ENCODE assay signal across 8 cellular contexts in the genomic region with DNA sequence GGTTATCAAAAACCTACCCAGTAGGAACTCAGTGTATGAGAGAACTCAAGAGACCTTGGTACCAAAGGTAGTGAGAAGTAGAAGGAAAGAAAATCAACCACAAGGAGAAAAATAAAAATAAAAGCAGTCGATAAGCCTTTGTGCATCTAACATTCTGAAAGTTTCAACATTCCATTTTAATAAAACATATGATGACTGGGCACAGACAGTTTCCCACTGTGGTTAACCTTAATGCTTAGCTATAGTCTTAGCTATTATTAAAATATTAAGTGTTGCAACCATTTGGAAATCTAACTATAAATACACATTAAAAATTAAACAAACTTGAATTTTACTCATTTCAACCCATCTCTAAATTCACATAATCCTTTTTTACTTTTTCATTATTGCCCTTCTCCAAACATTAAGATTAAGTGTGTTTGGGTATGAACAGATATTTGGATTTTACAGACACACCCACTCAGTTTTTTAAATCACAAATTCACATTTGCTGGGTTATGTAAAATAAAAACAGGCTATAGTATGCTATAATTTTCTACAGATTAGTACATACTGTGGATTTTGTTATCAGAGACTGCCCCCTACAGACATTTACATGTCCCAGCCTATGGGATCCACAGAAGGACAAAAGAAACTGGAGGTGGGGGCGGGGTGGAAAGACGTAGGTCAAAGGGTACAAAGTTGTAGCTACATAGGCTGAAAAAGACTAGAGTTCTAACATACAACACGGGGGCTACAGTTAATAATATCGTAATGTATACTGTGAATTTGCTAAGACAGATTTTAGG. TPM values are rescaled to one million over a fixed set of nuclear protein-coding genes. Genes with fewer than 3 reads are reported as not detected.
DNase-seq lines count a peak whose midpoint lies in the region; ATAC-seq and TF ChIP-seq lines count a peak whose summit lies in the region.

No MANE protein-coding gene starts in this region.

- H3K27ac Mint-ChIP-seq in activated CD4-positive, alpha-beta T cell treated with anti-CD3 and anti-CD28 coated beads for 36 hours, result no peak overlapping the region
- H3K27ac Mint-ChIP-seq in brain, result peak overlapping the region in 1 of 5 experiments; percentile 5
- H3K27ac Mint-ChIP-seq in natural killer cell treated with Interleukin-12 subunit alpha and Interleukin-12 subunit beta and Interleukin-15 and Interleukin-18, amount 100 ng/mL, for 72 hours, result peak overlapping the region in 1 of 2 donors; percentile 5
- H3K27ac Mint-ChIP-seq in activated naive CD8-positive, alpha-beta T cell treated with anti-CD3 and anti-CD28 coated beads for 36 hours, result no peak overlapping the region

- ATAC-seq in activated CD4-positive, alpha-beta T cell treated with anti-CD3 and anti-CD28 coated beads for 36 hours, result peak; percentile 86
- peak; percentile 66 to 78 for ATAC-seq in natural killer cell treated with Interleukin-12 subunit alpha and Interleukin-12 subunit beta and Interleukin-15 and Interleukin-18, amount 100 ng/mL, for 72 hours

- DNase-seq in activated CD4-positive, alpha-beta T cell treated with anti-CD3 and anti-CD28 coated beads for 36 hours, result peak; percentile 40
- DNase-seq in activated CD4-positive, alpha-beta T cell treated with anti-CD3 and anti-CD28 coated beads for 1 hour, result no peak
- DNase-seq in NCI-H226, result peak; percentile 8
- no peak for DNase-seq in natural killer cell treated with Interleukin-12 subunit alpha and Interleukin-12 subunit beta and Interleukin-15 and Interleukin-18, amount 100 ng/mL, for 72 hours (ENCODE audit: low spot score)
- DNase-seq in activated CD8-positive, alpha-beta memory T cell treated with anti-CD3 and anti-CD28 coated beads for 24 hours, result no peak
- no peak for DNase-seq in activated effector memory CD4-positive, alpha-beta T cell treated with Interleukin-2 at 50 U/mL for 16 hours
- no peak for DNase-seq in activated naive CD8-positive, alpha-beta T cell treated with anti-CD3 and anti-CD28 coated beads for 36 hours

- POLR2A ChIA-PET in activated CD4-positive, alpha-beta T cell treated with anti-CD3 and anti-CD28 coated beads for 36 hours (lab: Charles Lee), result no interaction called here

- CTCF ChIA-PET in activated CD4-positive, alpha-beta T cell treated with anti-CD3 and anti-CD28 coated beads for 36 hours (lab: Charles Lee), result interaction anchor here (1.1 to 1.9 kb wide), 4 partner anchors 9 to 594 kb away, joined by 3 to 7 read pairs (median 4); no protein-coding TSS in a partner anchor

- H3K36me3 Mint-ChIP-seq in activated CD4-positive, alpha-beta T cell treated with anti-CD3 and anti-CD28 coated beads for 36 hours (ENCODE audit: low read depth), result peaks cover 12% of the 10 kb centered on the region
- H3K36me3 Mint-ChIP-seq in brain, result peaks cover 25% of the 10 kb centered on the region
- peaks cover 21% of the 10 kb centered on the region for H3K36me3 Mint-ChIP-seq in natural killer cell treated with Interleukin-12 subunit alpha and Interleukin-12 subunit beta and Interleukin-15 and Interleukin-18, amount 100 ng/mL, for 72 hours
- peaks cover 16% of the 10 kb centered on the region for H3K36me3 Mint-ChIP-seq in activated naive CD8-positive, alpha-beta T cell treated with anti-CD3 and anti-CD28 coated beads for 36 hours

- intact Hi-C loops in activated CD4-positive, alpha-beta T cell treated with anti-CD3 and anti-CD28 coated beads for 36 hours (cut with DNase I, micrococcal nuclease), result loop anchor here (1.0 to 5.0 kb wide), 2 partner anchors 596 to 597 kb away; no protein-coding TSS in a partner anchor

- H3K27me3 Mint-ChIP-seq in activated CD4-positive, alpha-beta T cell treated with anti-CD3 and anti-CD28 coated beads for 36 hours, result no peaks in the 10 kb centered on the region
- no peaks in the 10 kb centered on the region for H3K27me3 Mint-ChIP-seq in brain
- H3K27me3 Mint-ChIP-seq in natural killer cell treated with Interleukin-12 subunit alpha and Interleukin-12 subunit beta and Interleukin-15 and Interleukin-18, amount 100 ng/mL, for 72 hours, result no peaks in the 10 kb centered on the region
- H3K27me3 Mint-ChIP-seq in activated naive CD8-positive, alpha-beta T cell treated with anti-CD3 and anti-CD28 coated beads for 36 hours, result no peaks in the 10 kb centered on the region

- no peaks in the 10 kb centered on the region for H3K9me3 Mint-ChIP-seq in activated CD4-positive, alpha-beta T cell treated with anti-CD3 and anti-CD28 coated beads for 36 hours (ENCODE audit: low read depth)
- no peaks in the 10 kb centered on the region for H3K9me3 Mint-ChIP-seq in brain
- no peaks in the 10 kb centered on the region for H3K9me3 Mint-ChIP-seq in natural killer cell treated with Interleukin-12 subunit alpha and Interleukin-12 subunit beta and Interleukin-15 and Interleukin-18, amount 100 ng/mL, for 72 hours
- H3K9me3 Mint-ChIP-seq in activated naive CD8-positive, alpha-beta T cell treated with anti-CD3 and anti-CD28 coated beads for 36 hours, result no peaks in the 10 kb centered on the region

- no peak overlapping the region for H3K4me3 Mint-ChIP-seq in activated CD4-positive, alpha-beta T cell treated with anti-CD3 and anti-CD28 coated beads for 36 hours
- no peak overlapping the region for H3K4me3 Mint-ChIP-seq in brain
- no peak overlapping the region for H3K4me3 Mint-ChIP-seq in natural killer cell treated with Interleukin-12 subunit alpha and Interleukin-12 subunit beta and Interleukin-15 and Interleukin-18, amount 100 ng/mL, for 72 hours
- H3K4me3 Mint-ChIP-seq in activated naive CD8-positive, alpha-beta T cell treated with anti-CD3 and anti-CD28 coated beads for 36 hours, result no peak overlapping the region

- no peaks in the 10 kb centered on the region for H3K4me1 Mint-ChIP-seq in activated CD4-positive, alpha-beta T cell treated with anti-CD3 and anti-CD28 coated beads for 36 hours
- no peaks in the 10 kb centered on the region for H3K4me1 Mint-ChIP-seq in brain
- peaks cover 0 to 3% of the 10 kb centered on the region in 2 donors for H3K4me1 Mint-ChIP-seq in natural killer cell treated with Interleukin-12 subunit alpha and Interleukin-12 subunit beta and Interleukin-15 and Interleukin-18, amount 100 ng/mL, for 72 hours (ENCODE audit: low read depth in 2 of 2)
- H3K4me1 Mint-ChIP-seq in activated naive CD8-positive, alpha-beta T cell treated with anti-CD3 and anti-CD28 coated beads for 36 hours, result peaks cover 2% of the 10 kb centered on the region

- TF ChIP-seq CTCF in brain (conservative IDR thresholded peaks at IDR 0.05), result peak; percentile 33 to 34

RNA-seq across cellular contexts. Expression of a gene that starts 32.8 kb away (rescaled TPM):
- total RNA-seq in activated CD4-positive, alpha-beta T cell treated with anti-CD3 and anti-CD28 coated beads for 36 hours, result 10 to 100 TPM; 19.2 to 25.0 TPM
- polyA plus RNA-seq in brain (ENCODE audit: insufficient read depth, low read depth, low replicate concordance), result 5.9 TPM
- total RNA-seq in natural killer cell treated with Interleukin-12 subunit alpha and Interleukin-12 subunit beta and Interleukin-15 and Interleukin-18, amount 100 ng/mL, for 72 hours, result 10 to 100 TPM; 17.6 to 25.4 TPM
- 10 to 100 TPM; 18.2 to 19.1 TPM for total RNA-seq in activated naive CD8-positive, alpha-beta T cell treated with anti-CD3 and anti-CD28 coated beads for 36 hours

Comparison
In these comparisons a context has a peak if more than half of its experiments do, and no peak if none do; other contexts are left out.
1. DNase-seq: peak in activated CD4-positive, alpha-beta T cell treated with anti-CD3 and anti-CD28 coated beads for 36 hours (single experiment) and NCI-H226 (single experiment); none in activated CD4-positive, alpha-beta T cell treated with anti-CD3 and anti-CD28 coated beads for 1 hour (single experiment), natural killer cell treated with Interleukin-12 subunit alpha and Interleukin-12 subunit beta and Interleukin-15 and Interleukin-18, amount 100 ng/mL, for 72 hours (single experiment), activated CD8-positive, alpha-beta memory T cell treated with anti-CD3 and anti-CD28 coated beads for 24 hours (single experiment), activated effector memory CD4-positive, alpha-beta T cell treated with Interleukin-2 at 50 U/mL for 16 hours (single experiment) and activated naive CD8-positive, alpha-beta T cell treated with anti-CD3 and anti-CD28 coated beads for 36 hours (single experiment).